In the genomic region with DNA sequence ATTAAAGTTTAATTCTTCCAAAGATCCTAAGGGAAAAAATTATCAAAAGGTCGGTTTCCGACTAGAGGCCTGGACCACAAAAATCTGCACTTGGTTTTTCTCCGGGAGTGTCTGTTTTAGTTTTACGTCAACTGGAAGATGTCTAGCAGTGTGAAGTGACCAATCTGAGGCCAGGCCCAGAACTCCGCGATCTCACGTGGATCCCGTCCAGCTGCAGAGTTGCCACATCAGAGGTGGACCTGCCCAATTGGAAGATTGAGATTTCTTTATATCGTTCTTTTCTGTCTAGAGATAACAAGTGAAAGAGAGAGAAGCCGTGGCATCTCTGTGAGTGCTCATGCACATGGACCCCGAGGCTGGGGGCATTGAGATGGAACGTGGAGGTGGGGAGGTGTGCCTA, we compare ENCODE assay signal across 17 cellular contexts.
DNase-seq lines count a peak whose midpoint lies in the region; ATAC-seq and TF ChIP-seq lines count a peak whose summit lies in the region.
"Had no signal": no experiment of that assay in that cellular context is flagged by ENCODE, and none has a peak within 500 bp of the region (broad histone marks: within the 10 kb centered on the region; RNA-seq: fewer than 3 reads in every experiment).

No MANE protein-coding gene starts in this region.

- H3K27ac ChIP-seq in osteoblast (ENCODE audit: low read depth, low read length) (peak overlapping the region; percentile 63), aorta (ENCODE audit: low read depth in 1 of 2, low read length in 2 of 2) (peak overlapping the region; percentile 61 to 92)

- H3K27me3 Mint-ChIP-seq in activated T-cell treated with anti-CD3 and anti-CD28 coated beads, Interleukin-2, amount 50 U/mL, for 72 hours (ENCODE audit: low read depth), result no peaks in the 10 kb centered on the region
- H3K27me3 Mint-ChIP-seq in dendritic cell treated with granulocyte-macrophage colony-stimulating factor and Interleukin-4, amounts not matched to agents 40 ng/mL and 50 ng/mL, for 4 days, result no peaks in the 10 kb centered on the region
- H3K27me3 Mint-ChIP-seq: brain had no signal

- peaks cover 7% of the 10 kb centered on the region for H4K20me1 ChIP-seq in osteoblast (ENCODE audit: insufficient read depth, low read length)

- no peak for ATAC-seq in activated T-cell treated with anti-CD3 and anti-CD28 coated beads, Interleukin-2, amount 50 U/mL, for 72 hours (replicated peaks in 1 of 2)
- peak; percentile 52 for ATAC-seq in aorta (ENCODE audit: low FRiP score)
- ATAC-seq: HCT116, HepG2, mucosa of descending colon had no signal

- H3K9me3 ChIP-seq in osteoblast (ENCODE audit: low read depth, low read length) (no peaks in the 10 kb centered on the region), aorta (ENCODE audit: control insufficient read depth, low read length) (no peaks in the 10 kb centered on the region)
- H3K9me3 ChIP-seq: MG63, mucosa of descending colon had no signal

- no peaks in the 10 kb centered on the region for H3K27me3 ChIP-seq in osteoblast (ENCODE audit: insufficient read depth, low read length)
- no peaks in the 10 kb centered on the region for H3K27me3 ChIP-seq in aorta (ENCODE audit: control insufficient read depth in 1 of 2, insufficient read depth in 2 of 2, low read length in 1 of 2)
- H3K27me3 ChIP-seq: MG63 had no signal

- peaks cover 66% of the 10 kb centered on the region for H3K79me2 ChIP-seq in osteoblast (ENCODE audit: insufficient read depth, low read length)

- no peak for TF ChIP-seq CTCF in osteoblast (IDR thresholded peaks at IDR 0.05; ENCODE audit: extremely low read depth, low read depth, low read length)

- H3K4me2 ChIP-seq in osteoblast (ENCODE audit: insufficient read depth, low read length), result peak overlapping the region; percentile 63

- H2AFZ ChIP-seq in osteoblast (ENCODE audit: low read length), result no peak overlapping the region

- no peak overlapping the region for H3K4me3 ChIP-seq in osteoblast (ENCODE audit: insufficient read depth, low read length)
- H3K4me3 ChIP-seq in aorta (ENCODE audit: low read length in 2 of 2), result no peak overlapping the region
- H3K4me3 ChIP-seq: MG63, mucosa of descending colon had no signal

- peak overlapping the region; percentile 55 for H3K27ac Mint-ChIP-seq in activated T-cell treated with anti-CD3 and anti-CD28 coated beads, Interleukin-2, amount 50 U/mL, for 72 hours
- peak overlapping the region; percentile 78 for H3K27ac Mint-ChIP-seq in dendritic cell treated with granulocyte-macrophage colony-stimulating factor and Interleukin-4, amounts not matched to agents 40 ng/mL and 50 ng/mL, for 4 days
- H3K27ac Mint-ChIP-seq: brain had no signal

- intact Hi-C loops in dendritic cell treated with granulocyte-macrophage colony-stimulating factor and Interleukin-4, amounts not matched to agents 40 ng/mL and 50 ng/mL, for 4 days (cut with micrococcal nuclease), result loop anchor here (5.0 kb wide), 1 partner anchor 43 kb away; no protein-coding TSS in a partner anchor
- intact Hi-C loops in aorta (cut with DNase I), result no loop called here

- H3K36me3 ChIP-seq in osteoblast (ENCODE audit: insufficient read depth, low read length) (peaks cover 11% of the 10 kb centered on the region), aorta (ENCODE audit: control insufficient read depth in 1 of 2, insufficient read depth in 2 of 2, low read length in 1 of 2) (peaks cover 0 to 2% of the 10 kb centered on the region in 2 donors)
- H3K36me3 ChIP-seq: MG63 had no signal

- POLR2A ChIA-PET in HEK293T (lab: Yijun Ruan, JAX), result no interaction called here

- DNase-seq in activated T-cell treated with anti-CD3 and anti-CD28 coated beads, Interleukin-2, amount 50 U/mL, for 72 hours, result no peak
- no peak for DNase-seq in activated T-cell treated with anti-CD3 and anti-CD28 coated beads for 4 hours
- DNase-seq in osteoblast (ENCODE audit: insufficient read length, low spot score, missing footprints), result no peak
- DNase-seq in aorta, result peak; percentile 69 to 81
- DNase-seq in NCI-H146 (lab: John Stamatoyannopoulos, UW), result no peak
- no peak for DNase-seq in NCI-H2227 treated with DMSO at 0.1 percent for 48 hours (lab: John Stamatoyannopoulos, UW)
- DNase-seq in HEK293T (ENCODE audit: extremely low spot score), result no peak
- DNase-seq: MG63; mucosa of descending colon; NCI-H187 treated with DMSO at 0.1 percent for 48 hours; NCI-H510A treated with DMSO at 0.1 percent for 48 hours; posterior cingulate gyrus; stimulated activated CD4-positive, alpha-beta T cell treated with anti-CD3 and anti-CD28 coated beads, Interleukin-15, amount 100 ng/mL, for 24 hours had no signal

- peak overlapping the region in 1 of 2 donors; percentile 6 for H3K4me3 Mint-ChIP-seq in activated T-cell treated with anti-CD3 and anti-CD28 coated beads, Interleukin-2, amount 50 U/mL, for 72 hours
- H3K4me3 Mint-ChIP-seq in dendritic cell treated with granulocyte-macrophage colony-stimulating factor and Interleukin-4, amounts not matched to agents 40 ng/mL and 50 ng/mL, for 4 days, result no peak overlapping the region
- H3K4me3 Mint-ChIP-seq: brain had no signal

- peaks cover 23% of the 10 kb centered on the region for H3K4me1 ChIP-seq in osteoblast (ENCODE audit: insufficient read depth, low read length)
- peaks cover 9 to 14% of the 10 kb centered on the region in 2 donors for H3K4me1 ChIP-seq in aorta (ENCODE audit: control insufficient read depth in 1 of 2, insufficient read depth in 2 of 2, low read length in 2 of 2)

- 84 to 87% methylated on average over 12 of the region's 12 CpGs for WGBS in aorta, 2 donors

- peaks cover 11 to 20% of the 10 kb centered on the region in 2 donors for H3K36me3 Mint-ChIP-seq in activated T-cell treated with anti-CD3 and anti-CD28 coated beads, Interleukin-2, amount 50 U/mL, for 72 hours (ENCODE audit: insufficient read depth in 2 of 2)
- H3K36me3 Mint-ChIP-seq in dendritic cell treated with granulocyte-macrophage colony-stimulating factor and Interleukin-4, amounts not matched to agents 40 ng/mL and 50 ng/mL, for 4 days (ENCODE audit: low read depth), result peaks cover 85% of the 10 kb centered on the region

- CTCF ChIA-PET in HEK293T (lab: Yijun Ruan, JAX), result no interaction called here

- no peaks in the 10 kb centered on the region for H3K9me3 Mint-ChIP-seq in activated T-cell treated with anti-CD3 and anti-CD28 coated beads, Interleukin-2, amount 50 U/mL, for 72 hours
- no peaks in the 10 kb centered on the region for H3K9me3 Mint-ChIP-seq in dendritic cell treated with granulocyte-macrophage colony-stimulating factor and Interleukin-4, amounts not matched to agents 40 ng/mL and 50 ng/mL, for 4 days

- peaks cover 62% of the 10 kb centered on the region for H3K4me1 Mint-ChIP-seq in activated T-cell treated with anti-CD3 and anti-CD28 coated beads, Interleukin-2, amount 50 U/mL, for 72 hours (ENCODE audit: low read depth)
- peaks cover 67% of the 10 kb centered on the region for H3K4me1 Mint-ChIP-seq in dendritic cell treated with granulocyte-macrophage colony-stimulating factor and Interleukin-4, amounts not matched to agents 40 ng/mL and 50 ng/mL, for 4 days (ENCODE audit: low read depth)

TF ChIP-seq in HEK293T, 16 proteins besides CTCF, POLR2A, EP300 and RAD21:
- TF ChIP-seq LEF1 (IDR thresholded peaks at IDR 0.05; ENCODE audit: borderline replicate concordance) (no peak), HDGF (IDR thresholded peaks at IDR 0.05; ENCODE audit: borderline replicate concordance) (no peak), FOXA1 (IDR thresholded peaks at IDR 0.05) (no peak), NFRKB (IDR thresholded peaks at IDR 0.05) (no peak), ZNF384 (IDR thresholded peaks at IDR 0.05) (no peak), FOXK2 (IDR thresholded peaks at IDR 0.05) (no peak), ELF4 (IDR thresholded peaks at IDR 0.05) (no peak)

Comparison
In these comparisons a context has a peak if more than half of its experiments do, and no peak if none do; other contexts are left out.
1. DNase-seq: peak in aorta (2 of 2); none in activated T-cell treated with anti-CD3 and anti-CD28 coated beads, Interleukin-2, amount 50 U/mL, for 72 hours (0 of 2), activated T-cell treated with anti-CD3 and anti-CD28 coated beads for 4 hours (single experiment), osteoblast (single experiment), NCI-H146 (single experiment), NCI-H2227 treated with DMSO at 0.1 percent for 48 hours (single experiment) and HEK293T (single experiment).